8 cellular contexts compared by ENCODE assay signal in genomic region chr22:20982563-20982882, GRCh38. TPM values are rescaled to one million over a fixed set of nuclear protein-coding genes. Genes with fewer than 3 reads are reported as not detected.
DNase-seq lines count a peak whose midpoint lies in the region; ATAC-seq and TF ChIP-seq lines count a peak whose summit lies in the region.

No MANE protein-coding gene starts in this region.

- peaks cover 38% of the 10 kb centered on the region for H3K4me1 Mint-ChIP-seq in T-helper 17 cell

- peak overlapping the region; percentile 93 for H3K27ac Mint-ChIP-seq in T-helper 17 cell

- CTCF ChIA-PET in GM10248 (lab: Yijun Ruan, JAX) = interaction anchor here (0.7 to 3.3 kb wide), 14 partner anchors 9 to 119 kb away, joined by 3 to 11 read pairs (median 6); partner anchors contain the start of gene AIFM3

- no peaks in the 10 kb centered on the region for H3K27me3 ChIP-seq in GM23248 (replicated peaks; ENCODE audit: insufficient read depth)

- in situ Hi-C loops in GM23248 (cut with MboI) = no loop called here

- DNase-seq in GM23248 = peak; percentile 35
- DNase-seq in T-helper 17 cell = no peak
- DNase-seq in left cardiac atrium = no peak
- DNase-seq in GM10248 (ENCODE audit: extremely low spot score) = no peak
- DNase-seq in stimulated activated CD4-positive, alpha-beta T cell treated with anti-CD3 and anti-CD28 coated beads, Interleukin-2, amount 100 ng/mL, for 24 hours = no peak
- no peak for DNase-seq in UCSD-AML1 (lab: John Stamatoyannopoulos, UW; ENCODE audit: unreplicated experiment)

- H3F3A ChIP-seq in GM23248 (ENCODE audit: insufficient read depth) = no peaks in the 10 kb centered on the region

- 1 to 2% methylated on average over 12 of the region's 12 CpGs for WGBS in GM23248 (ENCODE audit: low coverage in 1 of 2, low lambda C conversion rate in 2 of 2, missing lambda C conversion rate in 2 of 2), 2 experiments

- intact Hi-C loops in left cardiac atrium (cut with DNase I) = no loop called here

- H3K4me2 ChIP-seq in GM23248 (ENCODE audit: unreplicated experiment) = peak overlapping the region; percentile 89

- POLR2A ChIA-PET in GM10248 (lab: Yijun Ruan, JAX) = interaction anchor here (0.5 to 2.2 kb wide), 5 partner anchors 8 to 390 kb away, joined by 3 to 13 read pairs (median 4); partner anchors contain the start of gene THAP7

- H3K36me3 Mint-ChIP-seq in T-helper 17 cell (ENCODE audit: low read depth) = peaks cover 7% of the 10 kb centered on the region

- H3K4me3 ChIP-seq in GM23248 (peak overlapping the region; percentile 87), skin epidermis (peak overlapping the region; percentile 58 to 88 (median 71))

- peaks cover 39% of the 10 kb centered on the region for H3K79me2 ChIP-seq in GM23248 (ENCODE audit: insufficient read depth)

- H3K4me1 ChIP-seq in GM23248 (ENCODE audit: insufficient read depth) = peaks cover 12% of the 10 kb centered on the region

- peak overlapping the region; percentile 94 for H3K9ac ChIP-seq in GM23248

- peak overlapping the region; percentile 90 for H2AFZ ChIP-seq in GM23248

- ATAC-seq in T-helper 17 cell = no peak
- peak; percentile 8 to 24 for ATAC-seq in left cardiac atrium

- no peaks in the 10 kb centered on the region for H3K9me2 ChIP-seq in GM23248 (ENCODE audit: insufficient read depth)

- peak overlapping the region; percentile 98 for H3K4me3 Mint-ChIP-seq in T-helper 17 cell

- peaks cover 4% of the 10 kb centered on the region for H3K36me3 ChIP-seq in GM23248 (ENCODE audit: low read depth)

- TF ChIP-seq CTCF in 22Rv1 (IDR thresholded peaks at IDR 0.05) (no peak), GM10248 (IDR thresholded peaks at IDR 0.05; ENCODE audit: control extremely low read depth, extremely low read depth, low read depth, missing control alignments) (no peak)

- H3K27ac ChIP-seq in 22Rv1 (peak overlapping the region; percentile 85), GM23248 (peak overlapping the region; percentile 73), skin epidermis (peak overlapping the region in 20 of 21 experiments; percentile 72 to 98 (median 91))

- no peaks in the 10 kb centered on the region for H4K20me1 ChIP-seq in GM23248 (ENCODE audit: insufficient read depth)

- no peaks in the 10 kb centered on the region for H3K27me3 Mint-ChIP-seq in T-helper 17 cell

- no peaks in the 10 kb centered on the region for H3K9me3 ChIP-seq in GM23248 (ENCODE audit: low read depth)
- H3K9me3 ChIP-seq in T-helper 17 cell (ENCODE audit: control insufficient read depth, low read length, poor library complexity, severe bottlenecking) = no peaks in the 10 kb centered on the region

RNA-seq across cellular contexts. Expression of gene LZTR1, which starts 0.4 kb away (rescaled TPM):
- total RNA-seq in GM23248 (2014; rRNA removed; shearing (Covaris generic)) = 71.5 and 80.1 TPM in 2 replicates
- polyA plus RNA-seq in GM23248 (2016; fragmentation: Nextera tagmentation; extraction: Ambion mirVana) = 26.8 and 29.7 TPM in 2 replicates
- total RNA-seq in T-helper 17 cell (10 to 100 TPM; 49.4 to 59.3 TPM), left cardiac atrium (10 to 100 TPM; 26.9 to 29.1 TPM)

RNA-seq across cellular contexts. Expression of gene AIFM3, which starts 15.5 kb away (rescaled TPM):
- 0.65 TPM in 1 of 2 replicates, not detected in the other for total RNA-seq in GM23248 (2014; rRNA removed; shearing (Covaris generic))
- polyA plus RNA-seq in GM23248 (2016; fragmentation: Nextera tagmentation; extraction: Ambion mirVana) = 0.16 TPM in 1 of 2 replicates, not detected in the other
- total RNA-seq in T-helper 17 cell (1 to 10 TPM in 1 of 2 donors, under 1 TPM in 1; 0.34 to 1.2 TPM), left cardiac atrium (1 to 10 TPM; 1.5 to 2.4 TPM)

RNA-seq across cellular contexts. Expression of gene THAP7, which starts 19.4 kb away (rescaled TPM):
- total RNA-seq in GM23248 (2014; rRNA removed; shearing (Covaris generic)) = 19.5 and 27.5 TPM in 2 replicates
- 32.5 and 34.0 TPM in 2 replicates for polyA plus RNA-seq in GM23248 (2016; fragmentation: Nextera tagmentation; extraction: Ambion mirVana)
- 10 to 100 TPM; 41.5 to 55.6 TPM for total RNA-seq in T-helper 17 cell
- total RNA-seq in left cardiac atrium = 10 to 100 TPM; 20.9 to 22.1 TPM

RNA-seq across cellular contexts. Expression of gene P2RX6, which starts 32.4 kb away (rescaled TPM):
- 1.6 TPM in 2 replicates for total RNA-seq in GM23248 (2014; rRNA removed; shearing (Covaris generic))
- 2.2 and 2.4 TPM in 2 replicates for polyA plus RNA-seq in GM23248 (2016; fragmentation: Nextera tagmentation; extraction: Ambion mirVana)
- total RNA-seq in T-helper 17 cell (1 to 10 TPM in 1 of 2 donors, under 1 TPM in 1; 0.39 to 1.0 TPM), left cardiac atrium (1 to 10 TPM; 2.2 to 4.6 TPM)

RNA-seq across cellular contexts. Expression of gene SLC7A4, which starts 49.8 kb away (rescaled TPM):
- not detected in 2 replicates for total RNA-seq in GM23248 (2014; rRNA removed; shearing (Covaris generic))
- polyA plus RNA-seq in GM23248 (2016; fragmentation: Nextera tagmentation; extraction: Ambion mirVana) = 0.13 TPM in 1 of 2 replicates, not detected in the other
- total RNA-seq in T-helper 17 cell (under 1 TPM; 0.13 to 0.15 TPM), left cardiac atrium (under 1 TPM; 0.47 to 0.68 TPM)
